8 cellular contexts compared by ENCODE assay signal in the genomic region with DNA sequence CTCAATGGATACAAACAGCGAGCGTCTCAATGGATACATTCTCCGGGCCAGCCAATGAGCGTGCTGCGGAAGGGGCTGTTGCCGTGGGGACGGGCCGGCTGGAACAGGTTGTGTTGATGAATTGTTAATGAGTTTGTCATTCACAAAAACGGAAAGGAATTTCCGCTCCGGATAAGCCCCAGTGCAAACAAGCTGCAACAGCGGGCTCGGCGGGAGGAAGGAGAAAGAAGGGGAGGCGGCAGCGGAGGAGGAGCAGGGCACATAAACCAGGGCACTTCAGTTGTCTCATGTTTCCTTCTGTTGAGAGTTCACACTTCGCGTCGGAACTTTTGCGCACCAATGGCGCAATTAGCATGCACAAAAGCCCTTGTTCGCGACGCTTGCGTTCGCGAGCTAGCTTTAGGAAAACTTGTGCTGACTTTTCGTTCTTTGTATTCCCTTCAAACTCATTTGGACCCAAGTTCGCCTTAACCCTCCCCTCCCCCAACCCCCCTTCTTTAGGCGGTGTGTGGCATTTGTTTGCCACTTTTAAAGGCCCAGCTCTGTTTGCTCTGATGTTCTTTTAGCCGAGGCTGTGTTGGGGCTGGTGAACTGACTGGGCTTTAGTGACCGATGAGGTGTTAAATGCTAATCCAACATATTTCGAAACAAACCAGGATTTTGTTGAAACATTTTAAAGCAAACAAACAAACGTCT. TPM values are rescaled to one million over a fixed set of nuclear protein-coding genes. Genes with fewer than 3 reads are reported as not detected.
DNase-seq lines count a peak whose midpoint lies in the region.

A gene with protein sequence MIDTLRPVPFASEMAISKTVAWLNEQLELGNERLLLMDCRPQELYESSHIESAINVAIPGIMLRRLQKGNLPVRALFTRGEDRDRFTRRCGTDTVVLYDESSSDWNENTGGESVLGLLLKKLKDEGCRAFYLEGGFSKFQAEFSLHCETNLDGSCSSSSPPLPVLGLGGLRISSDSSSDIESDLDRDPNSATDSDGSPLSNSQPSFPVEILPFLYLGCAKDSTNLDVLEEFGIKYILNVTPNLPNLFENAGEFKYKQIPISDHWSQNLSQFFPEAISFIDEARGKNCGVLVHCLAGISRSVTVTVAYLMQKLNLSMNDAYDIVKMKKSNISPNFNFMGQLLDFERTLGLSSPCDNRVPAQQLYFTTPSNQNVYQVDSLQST (minus strand): TSS at position 10 of the 696 bp plus-strand sequence. CDS start 462 bp downstream, outside the sequence.

- H3K4me1 ChIP-seq in subcutaneous abdominal adipose tissue (ENCODE audit: control insufficient read depth in 5 of 5, insufficient read depth in 5 of 5, low read length in 5 of 5) = peaks cover 9 to 72% (median 60%) of the 10 kb centered on the region in 5 donors

- peaks cover 28% of the 10 kb centered on the region for H3K27me3 Mint-ChIP-seq in activated naive CD8-positive, alpha-beta T cell treated with anti-CD3 and anti-CD28 coated beads for 36 hours

- H3K4me1 Mint-ChIP-seq in activated naive CD8-positive, alpha-beta T cell treated with anti-CD3 and anti-CD28 coated beads for 36 hours = peaks cover 49% of the 10 kb centered on the region

- H3K9me3 ChIP-seq in subcutaneous abdominal adipose tissue (ENCODE audit: control insufficient read depth in 5 of 5, low read length in 5 of 5) = no peaks in the 10 kb centered on the region

- peak within 1 kb of the TSS; percentile 88 for H3K4me3 ChIP-seq in H7 (ENCODE audit: insufficient read depth, low read depth, low read length)
- peak within 1 kb of the TSS; percentile 85 to 100 (median 97) for H3K4me3 ChIP-seq in subcutaneous abdominal adipose tissue (ENCODE audit: low read depth in 1 of 5, low read length in 5 of 5)

- H3K27me3 ChIP-seq in H7 (ENCODE audit: control insufficient read depth, insufficient read depth, low read length) (peaks cover 31% of the 10 kb centered on the region), subcutaneous abdominal adipose tissue (ENCODE audit: control insufficient read depth in 5 of 5, insufficient read depth in 4 of 5, low read length in 5 of 5) (no peaks in the 10 kb centered on the region)

- H3K27ac Mint-ChIP-seq in activated naive CD8-positive, alpha-beta T cell treated with anti-CD3 and anti-CD28 coated beads for 36 hours = peak within 1 kb of the TSS; percentile 91

- peak within 1 kb of the TSS; percentile 77 to 94 (median 87) for H3K9ac ChIP-seq in subcutaneous abdominal adipose tissue (ENCODE audit: low read length in 5 of 5)

- H3K4me3 Mint-ChIP-seq in activated naive CD8-positive, alpha-beta T cell treated with anti-CD3 and anti-CD28 coated beads for 36 hours = peak within 1 kb of the TSS; percentile 89

- peak within 1 kb of the TSS; percentile 98 for H3K27ac ChIP-seq in subcutaneous abdominal adipose tissue (ENCODE audit: low read depth, low read length)

- H3K9me3 Mint-ChIP-seq in activated naive CD8-positive, alpha-beta T cell treated with anti-CD3 and anti-CD28 coated beads for 36 hours = no peaks in the 10 kb centered on the region

- H3K36me3 Mint-ChIP-seq in activated naive CD8-positive, alpha-beta T cell treated with anti-CD3 and anti-CD28 coated beads for 36 hours = peaks cover 25% of the 10 kb centered on the region

- DNase-seq in D341Med (ENCODE audit: low spot score) (peak; percentile 93), H7 (peak; percentile 94), NCI-H128 (lab: John Stamatoyannopoulos, UW; ENCODE audit: unreplicated experiment) (peak; percentile 97), SW480 (ENCODE audit: low spot score) (peak; percentile 98), glomerular endothelial cell (ENCODE audit: extremely low read depth, low read depth, low spot score) (peak; percentile 95), non-pigmented ciliary epithelial cell (ENCODE audit: low read depth) (peak; percentile 98)
- peak; percentile 90 for DNase-seq in activated naive CD8-positive, alpha-beta T cell treated with anti-CD3 and anti-CD28 coated beads for 36 hours

- peaks cover 8% of the 10 kb centered on the region for H3K36me3 ChIP-seq in H7 (replicated peaks; ENCODE audit: control insufficient read depth, insufficient read depth, low read length)
- H3K36me3 ChIP-seq in subcutaneous abdominal adipose tissue (ENCODE audit: control insufficient read depth in 5 of 5, insufficient read depth in 5 of 5, low read length in 5 of 5) = peaks cover 9 to 27% (median 13%) of the 10 kb centered on the region in 5 donors

RNA-seq across cellular contexts. Expression of the gene that starts here (rescaled TPM):
- 106 and 112 TPM in 2 replicates for total RNA-seq in H7 (2014; rRNA removed; shearing (Covaris generic))
- total RNA-seq in activated naive CD8-positive, alpha-beta T cell treated with anti-CD3 and anti-CD28 coated beads for 36 hours = 10 to 100 TPM; 15.3 to 15.6 TPM
- 191 and 216 TPM in 2 replicates for total RNA-seq in glomerular endothelial cell

Comparison
In these comparisons a context has a peak if more than half of its experiments do, and no peak if none do; other contexts are left out.
1. Peak in every context shown above with its lines: DNase-seq, H3K4me3 ChIP-seq and H3K27ac ChIP-seq.